In the genomic region with DNA sequence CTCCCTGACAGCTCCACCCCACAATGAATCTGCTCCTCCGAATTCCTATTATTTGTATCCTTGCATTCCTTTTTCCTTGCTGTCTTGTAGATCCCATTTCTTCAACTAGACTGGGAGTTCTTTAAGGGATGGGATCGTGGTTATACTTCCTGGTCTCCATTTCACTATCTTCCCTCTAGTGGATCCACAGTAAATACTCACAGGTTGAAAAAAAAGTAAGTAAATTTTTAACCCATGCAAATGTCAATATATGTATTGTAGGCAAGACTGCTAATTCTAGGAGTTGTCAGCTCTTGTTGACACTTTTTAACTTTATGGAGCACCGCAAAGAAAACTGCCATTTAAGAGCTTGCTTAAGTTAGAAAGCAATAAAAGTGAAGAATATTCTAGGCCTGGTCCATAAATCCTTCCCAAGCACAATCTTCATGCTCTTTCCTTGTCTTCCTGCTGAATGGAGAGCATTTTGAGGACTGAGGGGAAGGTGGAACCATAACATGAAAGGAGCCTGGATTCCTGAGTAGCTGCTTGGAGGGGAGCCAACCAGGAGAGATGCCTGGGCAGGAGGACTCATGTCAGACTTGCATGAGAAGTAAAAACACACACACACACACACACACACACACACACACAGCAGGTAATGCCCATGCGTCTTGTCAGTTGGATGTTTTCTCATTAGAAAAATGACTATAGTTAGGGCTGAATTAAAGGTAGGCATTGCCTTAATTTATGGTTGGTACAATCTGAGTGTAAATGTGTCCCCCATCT, we compare ENCODE assay signal across 17 cellular contexts. TPM values are rescaled to one million over a fixed set of nuclear protein-coding genes. Genes with fewer than 3 reads are reported as not detected.
DNase-seq lines count a peak whose midpoint lies in the region; ATAC-seq and TF ChIP-seq lines count a peak whose summit lies in the region.
"Had no signal": no experiment of that assay in that cellular context is flagged by ENCODE, and none has a peak within 500 bp of the region (broad histone marks: within the 10 kb centered on the region; RNA-seq: fewer than 3 reads in every experiment).

No MANE protein-coding gene starts in this region.

- peak overlapping the region; percentile 16 to 94 for H3K4ac ChIP-seq in mesenchymal stem cell (ENCODE audit: low read depth in 1 of 2, low read length in 2 of 2)

- CTCF ChIA-PET in MCF 10A (lab: Yijun Ruan, JAX) = interaction anchor here (0.6 to 1.6 kb wide), 9 partner anchors 13 to 515 kb away, joined by 3 to 6 read pairs (median 4); partner anchors contain the start of gene AFAP1L2

- no peak overlapping the region for H2AFZ ChIP-seq in mesenchymal stem cell (ENCODE audit: low read depth, low read length)
- H2AFZ ChIP-seq: parathyroid adenoma had no signal

- no peak for TF ChIP-seq CTCF in MCF 10A (IDR thresholded peaks at IDR 0.05; ENCODE audit: unreplicated experiment)
- TF ChIP-seq CTCF in upper lobe of right lung (IDR thresholded peaks at IDR 0.05) = no peak

- no peaks in the 10 kb centered on the region for H3K36me3 Mint-ChIP-seq in MCF 10A (ENCODE audit: insufficient read depth, unreplicated experiment)
- H3K36me3 Mint-ChIP-seq in activated T-cell treated with anti-CD3 and anti-CD28 coated beads, Interleukin-2, amount 50 U/mL, for 4 hours (ENCODE audit: insufficient read depth) = no peaks in the 10 kb centered on the region
- H3K36me3 Mint-ChIP-seq: activated naive CD4-positive, alpha-beta T cell treated with anti-CD3 and anti-CD28 coated beads, Interleukin-2, amount 50 U/mL, for 72 hours had no signal

- no peak overlapping the region for H3K23ac ChIP-seq in mesenchymal stem cell (ENCODE audit: low read length in 2 of 2)

- no peak overlapping the region for H4K91ac ChIP-seq in mesenchymal stem cell (ENCODE audit: low read length)

- POLR2A ChIA-PET in MCF 10A (lab: Yijun Ruan, JAX) = interaction anchor here (0.6 to 4.2 kb wide), 16 partner anchors 8 to 551 kb away, joined by 3 to 75 read pairs (median 4); partner anchors contain the start of gene CCDC186

- H3K9me3 Mint-ChIP-seq in MCF 10A (ENCODE audit: unreplicated experiment) = no peaks in the 10 kb centered on the region
- no peaks in the 10 kb centered on the region for H3K9me3 Mint-ChIP-seq in activated T-cell treated with anti-CD3 and anti-CD28 coated beads, Interleukin-2, amount 50 U/mL, for 4 hours
- H3K9me3 Mint-ChIP-seq: activated CD8-positive, alpha-beta T cell treated with anti-CD3 and anti-CD28 coated beads for 36 hours; activated naive CD4-positive, alpha-beta T cell treated with anti-CD3 and anti-CD28 coated beads, Interleukin-2, amount 50 U/mL, for 72 hours had no signal

- H2BK120ac ChIP-seq in mesenchymal stem cell (ENCODE audit: low read depth, low read length) = peak overlapping the region; percentile 12

- no peaks in the 10 kb centered on the region for H3K79me1 ChIP-seq in mesenchymal stem cell (replicated peaks; ENCODE audit: low read length, poor library complexity, severe bottlenecking)

- H2BK12ac ChIP-seq in mesenchymal stem cell (ENCODE audit: low read length in 2 of 2) = peak overlapping the region; percentile 75 to 91

- no peak overlapping the region for H3K4me3 ChIP-seq in mesenchymal stem cell (ENCODE audit: insufficient read depth in 1 of 2, low read depth in 1 of 2, low read length in 2 of 2)
- no peak overlapping the region for H3K4me3 ChIP-seq in upper lobe of right lung
- no peak overlapping the region for H3K4me3 ChIP-seq in HAP-1
- H3K4me3 ChIP-seq: lower lobe of right lung had no signal

- H3K4me3 Mint-ChIP-seq in MCF 10A (ENCODE audit: unreplicated experiment) = no peak overlapping the region
- no peak overlapping the region for H3K4me3 Mint-ChIP-seq in activated T-cell treated with anti-CD3 and anti-CD28 coated beads, Interleukin-2, amount 50 U/mL, for 4 hours
- H3K4me3 Mint-ChIP-seq: activated CD8-positive, alpha-beta T cell treated with anti-CD3 and anti-CD28 coated beads for 36 hours had no signal

- peak overlapping the region; percentile 79 for H2AK5ac ChIP-seq in mesenchymal stem cell (ENCODE audit: low read length, severe bottlenecking)

- H3K4me1 ChIP-seq in mesenchymal stem cell (ENCODE audit: control insufficient read depth, insufficient read depth, low read depth, low read length) (peaks cover 12% of the 10 kb centered on the region), upper lobe of right lung (peaks cover 9% of the 10 kb centered on the region), HAP-1 (no peaks in the 10 kb centered on the region)

- intact Hi-C loops in MCF 10A (cut with micrococcal nuclease) = loop anchor here (2.0 kb wide), 1 partner anchor 96 kb away; the partner anchor contains the start of gene CCDC186
- intact Hi-C loops in upper lobe of right lung (cut with DNase I) = no loop called here

- H3K27ac ChIP-seq in mesenchymal stem cell (ENCODE audit: low read length, poor library complexity, severe bottlenecking) = peak overlapping the region; percentile 38
- no peak overlapping the region for H3K27ac ChIP-seq in upper lobe of right lung
- H3K27ac ChIP-seq: lower lobe of right lung, parathyroid adenoma had no signal

- 50% methylated on average over 1 of the region's 4 CpGs for WGBS in mesenchymal stem cell

- peak; percentile 6 for DNase-seq in activated effector memory CD4-positive, alpha-beta T cell treated with anti-CD3 and anti-CD28 coated beads, Interleukin-2, amount 50 U/mL, for 16 hours
- DNase-seq in activated effector memory CD4-positive, alpha-beta T cell treated with Interleukin-2 at 50 U/mL for 16 hours = no peak
- DNase-seq in MCF 10A (ENCODE audit: unreplicated experiment) (peak; percentile 65), mesenchymal stem cell (no peak), upper lobe of right lung (peak; percentile 38), HAP-1 (ENCODE audit: low spot score in 2 of 2) (no peak)
- no peak for DNase-seq in activated T-cell treated with anti-CD3 and anti-CD28 coated beads, Interleukin-2, amount 50 U/mL, for 4 hours
- DNase-seq: activated CD8-positive, alpha-beta T cell treated with anti-CD3 and anti-CD28 coated beads for 36 hours; lower lobe of right lung; NCI-H1694 had no signal

- BruUV-seq in MCF 10A (replicated peaks; lab: Mats Ljungman, UMichigan) = no TSS peak

- no peak overlapping the region for H3K14ac ChIP-seq in mesenchymal stem cell (ENCODE audit: low read length in 2 of 2)

- no peak overlapping the region for H2BK15ac ChIP-seq in mesenchymal stem cell (ENCODE audit: low read depth, poor library complexity, severe bottlenecking)

- no peak overlapping the region for H4K8ac ChIP-seq in mesenchymal stem cell (ENCODE audit: low read length)

- H3K9ac ChIP-seq in mesenchymal stem cell (ENCODE audit: low read length) = no peak overlapping the region
- H3K9ac ChIP-seq: parathyroid adenoma had no signal

- H3K9me3 ChIP-seq in mesenchymal stem cell (ENCODE audit: control insufficient read depth, low read length) (no peaks in the 10 kb centered on the region), upper lobe of right lung (no peaks in the 10 kb centered on the region), HAP-1 (no peaks in the 10 kb centered on the region)
- H3K9me3 ChIP-seq: lower lobe of right lung had no signal

- H3K27ac Mint-ChIP-seq in MCF 10A (ENCODE audit: low read depth, unreplicated experiment) = peak overlapping the region; percentile 81
- H3K27ac Mint-ChIP-seq: activated CD8-positive, alpha-beta T cell treated with anti-CD3 and anti-CD28 coated beads for 36 hours; activated naive CD4-positive, alpha-beta T cell treated with anti-CD3 and anti-CD28 coated beads, Interleukin-2, amount 50 U/mL, for 72 hours had no signal

- no peak overlapping the region for H2BK5ac ChIP-seq in mesenchymal stem cell (ENCODE audit: low read depth, low read length, poor library complexity, severe bottlenecking)

- in situ Hi-C loops in HAP-1 (cut with MboI; ENCODE audit: low sequenced_read_pairs) = no loop called here

- no peaks in the 10 kb centered on the region for H3K27me3 Mint-ChIP-seq in MCF 10A (ENCODE audit: insufficient read depth, unreplicated experiment)
- H3K27me3 Mint-ChIP-seq in activated T-cell treated with anti-CD3 and anti-CD28 coated beads, Interleukin-2, amount 50 U/mL, for 4 hours (ENCODE audit: low read depth) = peaks cover 2% of the 10 kb centered on the region

- H3K27me3 ChIP-seq in mesenchymal stem cell (ENCODE audit: control insufficient read depth in 1 of 2, insufficient read depth in 1 of 2, low read length in 2 of 2) = peaks cover 0 to 41% of the 10 kb centered on the region in 2 experiments
- H3K27me3 ChIP-seq in upper lobe of right lung = no peaks in the 10 kb centered on the region
- no peaks in the 10 kb centered on the region; the same call in 1 of the 2 replicates for H3K27me3 ChIP-seq in HAP-1 (ENCODE audit: low read depth)

- H3K18ac ChIP-seq in mesenchymal stem cell (ENCODE audit: low read depth in 1 of 2, low read length in 2 of 2) = peak overlapping the region; percentile 16 to 28

- ATAC-seq in upper lobe of right lung = peak; percentile 28
- no peak for ATAC-seq in GM21737 (IDR thresholded peaks at IDR 0.05; ENCODE audit: unreplicated experiment)
- ATAC-seq in activated T-cell treated with anti-CD3 and anti-CD28 coated beads, Interleukin-2, amount 50 U/mL, for 4 hours = no peak
- ATAC-seq: activated CD8-positive, alpha-beta T cell treated with anti-CD3 and anti-CD28 coated beads for 36 hours; activated naive CD4-positive, alpha-beta T cell treated with anti-CD3 and anti-CD28 coated beads, Interleukin-2, amount 50 U/mL, for 72 hours had no signal

- no peaks in the 10 kb centered on the region for H3K36me3 ChIP-seq in mesenchymal stem cell (ENCODE audit: control insufficient read depth in 1 of 2, insufficient read depth in 2 of 2, low read depth in 1 of 2, low read length in 2 of 2)
- H3K36me3 ChIP-seq in upper lobe of right lung = no peaks in the 10 kb centered on the region
- no peaks in the 10 kb centered on the region for H3K36me3 ChIP-seq in HAP-1 (replicated peaks)
- H3K36me3 ChIP-seq: lower lobe of right lung had no signal

- H3K4me1 Mint-ChIP-seq in MCF 10A (ENCODE audit: insufficient read depth, unreplicated experiment) = peaks cover 30% of the 10 kb centered on the region
- no peaks in the 10 kb centered on the region for H3K4me1 Mint-ChIP-seq in activated T-cell treated with anti-CD3 and anti-CD28 coated beads, Interleukin-2, amount 50 U/mL, for 4 hours (ENCODE audit: low read depth)

- H3K4me2 ChIP-seq in mesenchymal stem cell (ENCODE audit: low read length, poor library complexity, severe bottlenecking) = no peak overlapping the region

RNA-seq across cellular contexts. Expression of gene VWA2, which starts 32.1 kb away (rescaled TPM):
- total RNA-seq in MCF 10A (2022) (not detected in 2 replicates), upper lobe of right lung (15.5 TPM)
- polyA plus RNA-seq in mesenchymal stem cell (2013, experiment 1 of 2) = 0.07 TPM
- polyA plus RNA-seq in mesenchymal stem cell (2013, experiment 2 of 2) = 0.12 TPM
- total RNA-seq in activated T-cell treated with anti-CD3 and anti-CD28 coated beads, Interleukin-2, amount 50 U/mL, for 4 hours = not detected
- total RNA-seq: A673; activated CD8-positive, alpha-beta T cell treated with anti-CD3 and anti-CD28 coated beads for 36 hours; dermis microvascular lymphatic vessel endothelial cell; HT1080; T-helper 2 cell treated with Interferon-gamma antibody and Interleukin-4, amounts not matched to agents 100 ng/mL and 5 ng/mL, for 36 hours had no signal

Comparison
In these comparisons a context has a peak if more than half of its experiments do, and no peak if none do; other contexts are left out.
1. DNase-seq: peak in activated effector memory CD4-positive, alpha-beta T cell treated with anti-CD3 and anti-CD28 coated beads, Interleukin-2, amount 50 U/mL, for 16 hours (single experiment), MCF 10A (single experiment) and upper lobe of right lung (single experiment); none in activated effector memory CD4-positive, alpha-beta T cell treated with Interleukin-2 at 50 U/mL for 16 hours (single experiment), mesenchymal stem cell (single experiment), HAP-1 (0 of 2) and activated T-cell treated with anti-CD3 and anti-CD28 coated beads, Interleukin-2, amount 50 U/mL, for 4 hours (single experiment).
2. RNA of gene VWA2, which starts 32.1 kb away (total RNA-seq): 15.5 TPM in upper lobe of right lung (single experiment); not detected in MCF 10A and not detected in activated T-cell treated with anti-CD3 and anti-CD28 coated beads, Interleukin-2, amount 50 U/mL, for 4 hours; every median in the first group is over 10 times any median in the second.